25 cellular contexts compared by ENCODE assay signal in the genomic region with DNA sequence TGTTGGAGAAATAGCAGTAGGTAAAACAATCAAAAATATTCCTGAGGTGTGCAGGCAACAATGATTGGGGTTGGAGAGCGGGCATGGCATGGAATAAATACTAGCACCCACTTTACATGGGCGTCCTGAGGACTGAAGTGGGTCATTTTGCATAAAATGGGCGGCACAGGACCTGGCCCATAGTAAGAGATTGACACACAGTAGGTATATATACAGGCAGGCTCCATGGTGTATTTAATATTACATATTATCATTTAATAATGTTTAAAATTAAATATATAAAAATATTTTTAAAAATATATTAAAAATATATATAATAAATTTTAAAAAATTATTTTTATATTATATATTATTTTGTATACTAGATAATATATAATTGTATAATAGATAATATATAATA. TPM values are rescaled to one million over a fixed set of nuclear protein-coding genes. Genes with fewer than 3 reads are reported as not detected.
DNase-seq lines count a peak whose midpoint lies in the region; ATAC-seq and FAIRE-seq lines count a peak whose summit lies in the region.
"Had no signal": no experiment of that assay in that cellular context is flagged by ENCODE, and none has a peak within 500 bp of the region (broad histone marks: within the 10 kb centered on the region; RNA-seq: fewer than 3 reads in every experiment).

No MANE protein-coding gene starts in this region.

- no peaks in the 10 kb centered on the region for H3K9me3 ChIP-seq in right cardiac atrium (ENCODE audit: control insufficient read depth, low read length)
- H3K9me3 ChIP-seq: HAP-1, SJCRH30 had no signal

- no peaks in the 10 kb centered on the region for H3K27me3 Mint-ChIP-seq in stimulated activated naive CD8-positive, alpha-beta T cell treated with anti-CD3 and anti-CD28 coated beads, Interleukin-15, Interleukin-2, amounts not matched to agents 100 ng/mL and 50 ng/mL, for 24 hours
- H3K27me3 Mint-ChIP-seq in stimulated activated naive CD8-positive, alpha-beta T cell treated with anti-CD3 and anti-CD28 coated beads, Interleukin-15, amount 100 ng/mL, for 72 hours = no peaks in the 10 kb centered on the region
- no peaks in the 10 kb centered on the region for H3K27me3 Mint-ChIP-seq in central memory CD8-positive, alpha-beta T cell

- WGBS in right cardiac atrium = 97% methylated on average over 3 of the region's 3 CpGs

- no peak overlapping the region for H3K27ac ChIP-seq in right cardiac atrium (ENCODE audit: low read length)
- H3K27ac ChIP-seq: GM23248, SJCRH30 had no signal

- H3K4me3 ChIP-seq in right cardiac atrium (ENCODE audit: low read length) = no peak overlapping the region
- H3K4me3 ChIP-seq: GM23248, HAP-1, SJCRH30 had no signal

- H3K9me3 Mint-ChIP-seq in stimulated activated naive CD8-positive, alpha-beta T cell treated with anti-CD3 and anti-CD28 coated beads, Interleukin-15, Interleukin-2, amounts not matched to agents 100 ng/mL and 50 ng/mL, for 24 hours = no peaks in the 10 kb centered on the region
- H3K9me3 Mint-ChIP-seq in stimulated activated naive CD8-positive, alpha-beta T cell treated with anti-CD3 and anti-CD28 coated beads, Interleukin-15, amount 100 ng/mL, for 72 hours = no peaks in the 10 kb centered on the region
- H3K9me3 Mint-ChIP-seq in central memory CD8-positive, alpha-beta T cell = no peaks in the 10 kb centered on the region
- H3K9me3 Mint-ChIP-seq: HFFc6 had no signal

- peak; percentile 99 for FAIRE-seq in G401.6 (lab: Jason Lieb, UNC)
- FAIRE-seq: D721Med, GM18507, HTR-8/SVneo had no signal

- H3K27me3 ChIP-seq in right cardiac atrium (ENCODE audit: control insufficient read depth, insufficient read depth) = no peaks in the 10 kb centered on the region

- peak overlapping the region; percentile 40 for H3K27ac Mint-ChIP-seq in stimulated activated naive CD8-positive, alpha-beta T cell treated with anti-CD3 and anti-CD28 coated beads, Interleukin-15, Interleukin-2, amounts not matched to agents 100 ng/mL and 50 ng/mL, for 24 hours
- H3K27ac Mint-ChIP-seq in stimulated activated naive CD8-positive, alpha-beta T cell treated with anti-CD3 and anti-CD28 coated beads, Interleukin-15, amount 100 ng/mL, for 72 hours = no peak overlapping the region
- H3K27ac Mint-ChIP-seq in central memory CD8-positive, alpha-beta T cell (ENCODE audit: low read depth) = no peak overlapping the region
- H3K27ac Mint-ChIP-seq: HFFc6 had no signal

- H3K4me1 ChIP-seq in right cardiac atrium (ENCODE audit: control insufficient read depth, insufficient read depth, low read length) = no peaks in the 10 kb centered on the region
- H3K4me1 ChIP-seq: SJCRH30 had no signal

- H3K4me3 Mint-ChIP-seq in stimulated activated naive CD8-positive, alpha-beta T cell treated with anti-CD3 and anti-CD28 coated beads, Interleukin-15, Interleukin-2, amounts not matched to agents 100 ng/mL and 50 ng/mL, for 24 hours = no peak overlapping the region
- H3K4me3 Mint-ChIP-seq in stimulated activated naive CD8-positive, alpha-beta T cell treated with anti-CD3 and anti-CD28 coated beads, Interleukin-15, amount 100 ng/mL, for 72 hours = no peak overlapping the region
- peak overlapping the region; percentile 9 for H3K4me3 Mint-ChIP-seq in central memory CD8-positive, alpha-beta T cell
- H3K4me3 Mint-ChIP-seq: HFFc6 had no signal

- DNase-seq in stimulated activated naive CD8-positive, alpha-beta T cell treated with anti-CD3 and anti-CD28 coated beads, Interleukin-15, amount 100 ng/mL, for 72 hours = no peak
- DNase-seq in central memory CD8-positive, alpha-beta T cell (ENCODE audit: low spot score in 2 of 2) = no peak
- no peak for DNase-seq in right cardiac atrium
- DNase-seq in Right ventricle myocardium superior = no peak
- DNase-seq: GM23248; HFFc6; KBM-7; MV-4-11; NCI-H1105; NCI-H1436 treated with DMSO at 0.1 percent for 48 hours; NCI-H187 treated with DMSO at 0.1 percent for 48 hours; NCI-H2171 treated with DMSO at 0.1 percent for 48 hours; NCI-H345; NCI-H510A treated with DMSO at 0.1 percent for 48 hours; NK-92 treated with Interleukin-12 subunit alpha and Interleukin-12 subunit beta, amount 100 ng/mL, for 24 hours; PC-3; SJCRH30 had no signal

- no peak for ATAC-seq in stimulated activated naive CD8-positive, alpha-beta T cell treated with anti-CD3 and anti-CD28 coated beads, Interleukin-15, amount 100 ng/mL, for 72 hours
- ATAC-seq in central memory CD8-positive, alpha-beta T cell (replicated peaks; ENCODE audit: extremely low read depth, poor library complexity, severe bottlenecking) = no peak
- ATAC-seq in GM19351 (IDR thresholded peaks at IDR 0.05; ENCODE audit: unreplicated experiment) = no peak
- ATAC-seq in right cardiac atrium = no peak
- ATAC-seq in Right ventricle myocardium superior (ENCODE audit: poor library complexity) = no peak
- ATAC-seq: PC-3, SK-N-SH treated with all-trans-retinoic acid at 6 μM for 48 hours had no signal

- H3K4me1 Mint-ChIP-seq in stimulated activated naive CD8-positive, alpha-beta T cell treated with anti-CD3 and anti-CD28 coated beads, Interleukin-15, Interleukin-2, amounts not matched to agents 100 ng/mL and 50 ng/mL, for 24 hours (ENCODE audit: low read depth) = peaks cover 58% of the 10 kb centered on the region
- peaks cover 68% of the 10 kb centered on the region for H3K4me1 Mint-ChIP-seq in stimulated activated naive CD8-positive, alpha-beta T cell treated with anti-CD3 and anti-CD28 coated beads, Interleukin-15, amount 100 ng/mL, for 72 hours
- peaks cover 29% of the 10 kb centered on the region for H3K4me1 Mint-ChIP-seq in central memory CD8-positive, alpha-beta T cell

- intact Hi-C loops in right cardiac atrium (cut with DNase I) = no loop called here
- intact Hi-C loops in Right ventricle myocardium superior (cut with DNase I) = no loop called here

- no peaks in the 10 kb centered on the region for H3K36me3 Mint-ChIP-seq in stimulated activated naive CD8-positive, alpha-beta T cell treated with anti-CD3 and anti-CD28 coated beads, Interleukin-15, Interleukin-2, amounts not matched to agents 100 ng/mL and 50 ng/mL, for 24 hours (ENCODE audit: low read depth)
- peaks cover 12% of the 10 kb centered on the region for H3K36me3 Mint-ChIP-seq in central memory CD8-positive, alpha-beta T cell (ENCODE audit: insufficient read depth)

RNA-seq across cellular contexts. Expression of a gene that starts 48.3 kb away (rescaled TPM):
- total RNA-seq in right cardiac atrium (10 to 100 TPM; 33.0 to 41.8 (median 33.3) TPM), Right ventricle myocardium superior (18.0 TPM)
- 29.3 TPM for polyA plus RNA-seq in right cardiac atrium
